In the genomic region with DNA sequence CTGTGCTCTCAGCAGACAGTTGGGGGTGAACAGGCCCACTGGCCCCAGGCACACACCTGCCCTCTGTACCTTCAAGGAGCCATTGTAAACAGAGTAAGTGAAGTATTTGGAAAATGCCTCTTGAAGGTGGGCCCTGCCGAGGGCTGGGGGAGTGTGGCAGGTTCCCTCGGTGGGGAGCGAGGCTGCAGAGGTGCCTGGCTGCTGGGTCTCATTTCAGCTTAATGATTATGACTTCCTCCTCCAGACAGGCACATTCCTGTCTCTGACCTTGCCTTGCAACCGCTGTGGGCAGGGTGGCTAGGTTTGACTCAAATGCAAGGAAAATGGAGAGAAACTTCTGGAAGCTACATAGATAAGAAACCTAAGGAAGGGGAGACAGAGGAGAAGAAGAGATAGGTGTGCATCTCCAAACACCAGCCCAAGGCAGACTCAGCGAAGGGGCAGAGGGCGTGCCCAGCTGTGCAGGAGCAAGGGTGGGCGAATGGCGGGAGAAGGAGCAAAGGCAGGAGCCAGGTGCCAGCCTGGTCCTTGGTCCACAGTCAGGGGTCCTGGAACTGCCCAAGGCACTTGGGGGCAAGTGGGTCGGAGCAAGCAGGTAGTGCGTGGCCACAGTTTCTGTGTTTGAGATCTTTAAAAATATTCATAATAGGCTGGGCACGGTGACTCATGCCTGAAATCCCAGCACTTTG, we compare ENCODE assay signal across 18 cellular contexts. TPM values are rescaled to one million over a fixed set of nuclear protein-coding genes. Genes with fewer than 3 reads are reported as not detected.
DNase-seq lines count a peak whose midpoint lies in the region; ATAC-seq and TF ChIP-seq lines count a peak whose summit lies in the region.
"Had no signal": no experiment of that assay in that cellular context is flagged by ENCODE, and none has a peak within 500 bp of the region (broad histone marks: within the 10 kb centered on the region; RNA-seq: fewer than 3 reads in every experiment).

No MANE protein-coding gene starts in this region.

- peaks cover 6% of the 10 kb centered on the region for H3K4me1 Mint-ChIP-seq in HFFc6 (ENCODE audit: low read depth)
- peaks cover 7% of the 10 kb centered on the region for H3K4me1 Mint-ChIP-seq in endodermal cell
- peaks cover 17% of the 10 kb centered on the region for H3K4me1 Mint-ChIP-seq in nephron

- no peak overlapping the region; a peak in 1 of 22 replicates for H3K27ac ChIP-seq in BLaER1 treated with 17β-estradiol and CSF1 and Interleukin-3, amounts not matched to agents 10 nM and 100 nM
- H3K27ac ChIP-seq in endodermal cell (ENCODE audit: low read depth, low read length) (no peak overlapping the region), prostate gland (no peak overlapping the region)
- H3K27ac ChIP-seq: psoas muscle had no signal

- WGBS in endodermal cell (ENCODE audit: insufficient coverage in 1 of 2, insufficient read length in 1 of 2), 2 experiments, result 83 to 97% methylated on average over 6 to 11 of the region's 11 CpGs
- 85% methylated on average over 11 of the region's 11 CpGs for WGBS in prostate gland

- H3K9me3 ChIP-seq in BLaER1 treated with 17β-estradiol and CSF1 and Interleukin-3, amounts not matched to agents 10 nM and 100 nM (replicated peaks in 1 of 11), result no peaks in the 10 kb centered on the region
- no peaks in the 10 kb centered on the region for H3K9me3 ChIP-seq in endodermal cell (ENCODE audit: control insufficient read depth, low read length)
- no peaks in the 10 kb centered on the region for H3K9me3 ChIP-seq in prostate gland
- H3K9me3 ChIP-seq: psoas muscle had no signal

- peaks cover 0 to 34% (median 0%) of the 10 kb centered on the region in 11 experiments; a peak in 5 of 22 replicates for H3K27me3 ChIP-seq in BLaER1 treated with 17β-estradiol and CSF1 and Interleukin-3, amounts not matched to agents 10 nM and 100 nM
- H3K27me3 ChIP-seq in endodermal cell (ENCODE audit: control insufficient read depth, insufficient read depth, low read length, poor library complexity, severe bottlenecking), result no peaks in the 10 kb centered on the region
- no peaks in the 10 kb centered on the region for H3K27me3 ChIP-seq in prostate gland (replicated peaks; ENCODE audit: insufficient read depth)

- H3K27me3 Mint-ChIP-seq in HFFc6 (ENCODE audit: insufficient read depth), result peaks cover 5% of the 10 kb centered on the region
- no peaks in the 10 kb centered on the region for H3K27me3 Mint-ChIP-seq in endodermal cell (ENCODE audit: insufficient read depth)
- H3K27me3 Mint-ChIP-seq in nephron (ENCODE audit: low read depth), result peaks cover 4% of the 10 kb centered on the region

- H3K9me3 Mint-ChIP-seq in HFFc6 (no peaks in the 10 kb centered on the region), endodermal cell (no peaks in the 10 kb centered on the region), nephron (no peaks in the 10 kb centered on the region)
- H3K9me3 Mint-ChIP-seq: T-helper 2 cell treated with Interferon-gamma antibody and Interleukin-4, amounts not matched to agents 5 μg/mL and 100 μg/mL, for 36 hours had no signal

- H4K20me1 ChIP-seq in BLaER1 treated with 17β-estradiol and CSF1 and Interleukin-3, amounts not matched to agents 10 nM and 100 nM, result peaks cover 50 to 89% (median 70%) of the 10 kb centered on the region in 11 experiments; a peak in 20 of 22 replicates

- peak overlapping the region; percentile 32; the same call in 1 of the 2 replicates for H3K4me3 Mint-ChIP-seq in HFFc6
- no peak overlapping the region for H3K4me3 Mint-ChIP-seq in endodermal cell
- peak overlapping the region; percentile 23 to 48 (median 43) for H3K4me3 Mint-ChIP-seq in nephron
- H3K4me3 Mint-ChIP-seq: T-helper 2 cell treated with Interferon-gamma antibody and Interleukin-4, amounts not matched to agents 5 μg/mL and 100 μg/mL, for 36 hours had no signal

- H3K36me3 ChIP-seq in BLaER1 treated with 17β-estradiol and CSF1 and Interleukin-3, amounts not matched to agents 10 nM and 100 nM, result peaks cover 0 to 47% (median 19%) of the 10 kb centered on the region in 11 experiments; a peak in 13 of 22 replicates
- H3K36me3 ChIP-seq in endodermal cell (ENCODE audit: control insufficient read depth, insufficient read depth, low read length) (no peaks in the 10 kb centered on the region), prostate gland (no peaks in the 10 kb centered on the region)

- 0 out of 22 replicates have a peak overlapping the region, but pooled peaks of 1 of the 11 experiments have one; percentile 26 for H3K9ac ChIP-seq in BLaER1 treated with 17β-estradiol and CSF1 and Interleukin-3, amounts not matched to agents 10 nM and 100 nM
- no peak overlapping the region for H3K9ac ChIP-seq in endodermal cell (ENCODE audit: extremely low read depth, low read length, poor library complexity, severe bottlenecking)

- TF ChIP-seq POLR2A in prostate gland (IDR thresholded peaks at IDR 0.05), result no peak

- H3K27ac Mint-ChIP-seq in HFFc6 (no peak overlapping the region), endodermal cell (peak overlapping the region; percentile 24), nephron (peak overlapping the region; percentile 93 to 97 (median 97))
- H3K27ac Mint-ChIP-seq: T-helper 2 cell treated with Interferon-gamma antibody and Interleukin-4, amounts not matched to agents 5 μg/mL and 100 μg/mL, for 36 hours had no signal

- no peak for ATAC-seq in GM19035 (IDR thresholded peaks at IDR 0.05; ENCODE audit: unreplicated experiment)
- ATAC-seq in GM21526 (IDR thresholded peaks at IDR 0.05; ENCODE audit: low FRiP score, unreplicated experiment), result no peak
- ATAC-seq: psoas muscle had no signal

- H3K4me3 ChIP-seq in BLaER1 treated with 17β-estradiol and CSF1 and Interleukin-3, amounts not matched to agents 10 nM and 100 nM, result no peak overlapping the region
- no peak overlapping the region for H3K4me3 ChIP-seq in endodermal cell (ENCODE audit: low read length)
- no peak overlapping the region for H3K4me3 ChIP-seq in prostate gland
- H3K4me3 ChIP-seq: psoas muscle had no signal

- H3K36me3 Mint-ChIP-seq in HFFc6 (ENCODE audit: low read depth) (no peaks in the 10 kb centered on the region), endodermal cell (ENCODE audit: low read depth) (no peaks in the 10 kb centered on the region), nephron (ENCODE audit: low read depth) (peaks cover 4% of the 10 kb centered on the region)

- H3K4me1 ChIP-seq in BLaER1 treated with 17β-estradiol and CSF1 and Interleukin-3, amounts not matched to agents 10 nM and 100 nM, result peaks cover 20 to 89% (median 82%) of the 10 kb centered on the region in 10 experiments; a peak in 19 of 20 replicates
- no peaks in the 10 kb centered on the region for H3K4me1 ChIP-seq in endodermal cell (ENCODE audit: control insufficient read depth, insufficient read depth, low read length)
- H3K4me1 ChIP-seq in prostate gland (replicated peaks), result no peaks in the 10 kb centered on the region

- DNase-seq in HFFc6, result no peak
- no peak for DNase-seq in endodermal cell
- no peak for DNase-seq in prostate gland (ENCODE audit: low spot score)
- no peak for DNase-seq in activated CD8-positive, alpha-beta memory T cell treated with anti-CD3 and anti-CD28 coated beads for 24 hours
- DNase-seq: activated CD4-positive, alpha-beta T cell treated with anti-CD3 and anti-CD28 coated beads for 4 hours; activated T-cell treated with anti-CD3 and anti-CD28 coated beads, Interleukin-2, amount 50 U/mL, for 1 hour; erythroblast; KBM-7; NCI-H1417; NCI-H2227 treated with DMSO at 0.1 percent for 48 hours; SIG-M5; stimulated activated CD4-positive, alpha-beta T cell treated with anti-CD3 and anti-CD28 coated beads, Interleukin-15, amount 100 ng/mL, for 24 hours had no signal

- peak overlapping the region in 7 of 11 experiments; percentile 7 to 79 (median 71); a peak in 7 of 22 replicates for H3K4me2 ChIP-seq in BLaER1 treated with 17β-estradiol and CSF1 and Interleukin-3, amounts not matched to agents 10 nM and 100 nM

- no peak for TF ChIP-seq CTCF in HFFc6 (IDR thresholded peaks at IDR 0.05)
- TF ChIP-seq CTCF in endodermal cell (conservative IDR thresholded peaks at IDR 0.05), result no peak
- no peak for TF ChIP-seq CTCF in nephron (IDR thresholded peaks at IDR 0.05; ENCODE audit: unreplicated experiment in 3 of 3)
- TF ChIP-seq CTCF in prostate gland (IDR thresholded peaks at IDR 0.05), result no peak

- intact Hi-C loops in prostate gland (cut with DNase I), result no loop called here

RNA-seq across cellular contexts. Expression of a gene that starts 14.0 kb away (rescaled TPM):
- 10 to 100 TPM in 3 of 6 experiments, 1 to 10 TPM in 3; 6.8 to 16.3 (median 9.5) TPM for total RNA-seq in HFFc6 (2021; fragmentation: NEBNext Ultra II Directional; extraction: Animal tissue kit (Norgen Biotek cat#: 25700))
- total RNA-seq in endodermal cell (10 to 100 TPM; 38.0 to 43.3 TPM), prostate gland (10 to 100 TPM; 12.1 to 20.2 TPM)
- 32.1 TPM for polyA plus RNA-seq in endodermal cell (2013, experiment 1 of 2)
- polyA plus RNA-seq in endodermal cell (2013, experiment 2 of 2), result 27.6 TPM
